28 cellular contexts compared by ENCODE assay signal in genomic region chr2:234033174-234033573, GRCh38. TPM values are rescaled to one million over a fixed set of nuclear protein-coding genes. Genes with fewer than 3 reads are reported as not detected.
DNase-seq lines count a peak whose midpoint lies in the region; ATAC-seq, FAIRE-seq and TF ChIP-seq lines count a peak whose summit lies in the region.
"Had no signal": no experiment of that assay in that cellular context is flagged by ENCODE, and none has a peak within 500 bp of the region (broad histone marks: within the 10 kb centered on the region; RNA-seq: fewer than 3 reads in every experiment).

No MANE protein-coding gene starts in this region.

- no peak overlapping the region for H3K4me3 ChIP-seq in A673 (ENCODE audit: low read depth, low read length, poor library complexity, severe bottlenecking)
- no peak overlapping the region for H3K4me3 ChIP-seq in RWPE2 (ENCODE audit: severe bottlenecking)
- H3K4me3 ChIP-seq in fibroblast of mammary gland (ENCODE audit: control insufficient read depth, low read depth, low read length) = no peak overlapping the region
- no peak overlapping the region for H3K4me3 ChIP-seq in small intestine (ENCODE audit: low read depth in 1 of 2, low read length in 2 of 2)
- H3K4me3 ChIP-seq: suprapubic skin had no signal

- H3K27ac ChIP-seq in A673 (ENCODE audit: low read depth, low read length, poor library complexity, severe bottlenecking) = no peak overlapping the region
- peak overlapping the region; percentile 18 for H3K27ac ChIP-seq in RWPE2 (ENCODE audit: poor library complexity, severe bottlenecking)
- peak overlapping the region in 1 of 2 donors; percentile 75 for H3K27ac ChIP-seq in small intestine (ENCODE audit: low read depth in 1 of 2, low read length in 1 of 2)
- H3K27ac ChIP-seq: C4-2B, suprapubic skin had no signal

- no TSS peak for BruUV-seq in A673 (replicated peaks; lab: Mats Ljungman, UMichigan)

- WGBS in small intestine, 3 donors = 68 to 71% (median 70%) methylated on average over 3 of the region's 3 CpGs

- CTCF ChIA-PET in A673 (lab: Charles Lee) = no interaction called here

- H3K9me3 ChIP-seq in A673 (ENCODE audit: low read depth, low read length, poor library complexity, severe bottlenecking) = no peaks in the 10 kb centered on the region
- peaks cover 9% of the 10 kb centered on the region for H3K9me3 ChIP-seq in RWPE2 (ENCODE audit: severe bottlenecking)
- H3K9me3 ChIP-seq in small intestine (ENCODE audit: control insufficient read depth, low read depth) = no peaks in the 10 kb centered on the region
- H3K9me3 ChIP-seq: suprapubic skin had no signal

- POLR2A ChIA-PET in A673 (lab: Charles Lee; ENCODE audit: low non-redundant PET) = no interaction called here

- no peak for FAIRE-seq in small intestine (lab: Jason Lieb, UNC)

- TF ChIP-seq CTCF in A673 (conservative IDR thresholded peaks at IDR 0.05; ENCODE audit: low read depth, low read length) (no peak), RWPE2 (IDR thresholded peaks at IDR 0.05; ENCODE audit: poor library complexity, severe bottlenecking) (no peak), fibroblast of mammary gland (conservative IDR thresholded peaks at IDR 0.05; ENCODE audit: control insufficient read depth, insufficient read depth, low read depth, low read length) (no peak)

- H3K27me3 ChIP-seq in A673 (replicated peaks; ENCODE audit: insufficient read depth, low read depth, low read length, poor library complexity) = peaks cover 29% of the 10 kb centered on the region
- H3K27me3 ChIP-seq in RWPE2 (ENCODE audit: insufficient read depth, poor library complexity, severe bottlenecking) = no peaks in the 10 kb centered on the region
- H3K27me3 ChIP-seq in small intestine (ENCODE audit: control insufficient read depth in 2 of 2, insufficient read depth in 2 of 2, low read length in 2 of 2) = no peaks in the 10 kb centered on the region
- H3K27me3 ChIP-seq: suprapubic skin had no signal

- H3K36me3 ChIP-seq in A673 (ENCODE audit: insufficient read depth, low read length, poor library complexity, severe bottlenecking) (no peaks in the 10 kb centered on the region), RWPE2 (ENCODE audit: low read depth) (no peaks in the 10 kb centered on the region), small intestine (ENCODE audit: control insufficient read depth in 2 of 2, insufficient read depth in 2 of 2, low read length in 2 of 2) (no peaks in the 10 kb centered on the region)
- H3K36me3 ChIP-seq: suprapubic skin had no signal

- intact Hi-C loops in A673 (cut with micrococcal nuclease; ENCODE audit: unreplicated experiment) = no loop called here

- in situ Hi-C loops in Caki2 (cut with HindIII; ENCODE audit: low pct_unique_long_range_greater_than_20kb, low sequenced_read_pairs) = no loop called here

- ATAC-seq in RWPE2 (ENCODE audit: low read depth) (no peak), GM19395 (IDR thresholded peaks at IDR 0.05; ENCODE audit: unreplicated experiment) (no peak)
- ATAC-seq: Panc1; right cardiac atrium; stimulated activated naive B cell treated with anti-CD40 and anti-IgM and Interleukin-4, amounts not matched to agents 10 μg/mL and 1 μg/mL and 100 μg/mL, for 72 hours had no signal

- peak; percentile 46 for DNase-seq in A673 (ENCODE audit: low spot score)
- DNase-seq in Caki2 (ENCODE audit: low read depth) = peak; percentile 24
- no peak for DNase-seq in RWPE2 (ENCODE audit: low spot score)
- DNase-seq in fibroblast of mammary gland (ENCODE audit: low read depth) = peak; percentile 68
- DNase-seq in small intestine = no peak
- no peak for DNase-seq in cerebellar cortex (ENCODE audit: low spot score)
- DNase-seq in NCI-H1930 (lab: John Stamatoyannopoulos, UW) = no peak
- DNase-seq: activated gamma-delta T cell; activated naive CD8-positive, alpha-beta T cell treated with anti-CD3 and anti-CD28 coated beads, Interleukin-2, amount 50 U/mL, for 24 hours; activated T-cell treated with anti-CD3 and anti-CD28 coated beads for 4 hours; cerebellar nuclear complex; DND-41; glutamatergic neuron; NCI-H1048; NCI-H187; NCI-H526; right cardiac atrium; SIG-M5; stimulated activated CD4-positive, alpha-beta T cell treated with anti-CD3 and anti-CD28 coated beads, Interleukin-4, amount 100 ng/mL, for 4 hours; stimulated activated naive B cell treated with anti-CD40 and anti-IgM and Interleukin-4, amounts not matched to agents 10 μg/mL and 1 μg/mL and 100 μg/mL, for 72 hours had no signal

- H3K4me1 ChIP-seq in A673 (ENCODE audit: insufficient read depth, low read length, poor library complexity, severe bottlenecking) (peaks cover 8% of the 10 kb centered on the region), RWPE2 (ENCODE audit: insufficient read depth, poor library complexity, severe bottlenecking) (peaks cover 13% of the 10 kb centered on the region), small intestine (ENCODE audit: control insufficient read depth in 2 of 2, insufficient read depth in 1 of 2, low read depth in 1 of 2, low read length in 1 of 2) (peaks cover 0 to 2% of the 10 kb centered on the region in 2 donors)
- H3K4me1 ChIP-seq: suprapubic skin had no signal

RNA-seq across cellular contexts. Expression of gene SPP2, which starts 17.3 kb away (rescaled TPM):
- not detected in 2 replicates for total RNA-seq in A673 (2021)
- not detected in 2 replicates for total RNA-seq in Caki2 (2014; rRNA removed; shearing (Covaris generic); ENCODE audit: low replicate concordance)
- polyA plus RNA-seq in small intestine = not detected
- total RNA-seq: activated CD8-positive, alpha-beta T cell treated with anti-CD3 and anti-CD28 coated beads for 36 hours; lung microvascular endothelial cell; neural crest cell; right cardiac atrium; suprapubic skin; ureter had no signal
- polyA plus RNA-seq: right cardiac atrium had no signal

Comparison
In these comparisons a context has a peak if more than half of its experiments do, and no peak if none do; other contexts are left out.
1. DNase-seq: peak in A673 (single experiment), Caki2 (single experiment) and fibroblast of mammary gland (single experiment); none in RWPE2 (single experiment), small intestine (single experiment), cerebellar cortex (single experiment) and NCI-H1930 (0 of 2).